In genomic region chr22:37199839-37200161, GRCh38 we compare ENCODE assay signal across 9 cellular contexts. TPM values are rescaled to one million over a fixed set of nuclear protein-coding genes. Genes with fewer than 3 reads are reported as not detected.
DNase-seq lines count a peak whose midpoint lies in the region; ATAC-seq, FAIRE-seq and TF ChIP-seq lines count a peak whose summit lies in the region.
"Had no signal": no experiment of that assay in that cellular context is flagged by ENCODE, and none has a peak within 500 bp of the region (broad histone marks: within the 10 kb centered on the region; RNA-seq: fewer than 3 reads in every experiment).

No MANE protein-coding gene starts in this region.

- peak overlapping the region; percentile 94 for H2AFZ ChIP-seq in Loucy (ENCODE audit: low read length)

- peaks cover 16% of the 10 kb centered on the region for H3K4me1 ChIP-seq in Loucy (ENCODE audit: insufficient read depth, low read length, poor library complexity, severe bottlenecking)
- H3K4me1 ChIP-seq in duodenal mucosa (ENCODE audit: control insufficient read depth in 1 of 2, insufficient read depth in 2 of 2, low read length in 2 of 2) = peaks cover 27 to 31% of the 10 kb centered on the region in 2 donors
- peaks cover 27% of the 10 kb centered on the region for H3K4me1 ChIP-seq in psoas muscle

- WGBS in psoas muscle, 3 donors = 28 to 33% (median 29%) methylated on average over 9 of the region's 9 CpGs

- peaks cover 8% of the 10 kb centered on the region; the same call in 1 of the 2 replicates for H3K79me2 ChIP-seq in Loucy (ENCODE audit: insufficient read depth, low read length)

- H3K27me3 ChIP-seq in Loucy (ENCODE audit: insufficient read depth, low read length, poor library complexity, severe bottlenecking) (no peaks in the 10 kb centered on the region), duodenal mucosa (ENCODE audit: control insufficient read depth in 1 of 2, insufficient read depth in 2 of 2, low read length in 2 of 2) (no peaks in the 10 kb centered on the region), psoas muscle (ENCODE audit: insufficient read depth in 3 of 3, low read length in 2 of 3) (no peaks in the 10 kb centered on the region)

- peak overlapping the region; percentile 37 for H3K4me2 ChIP-seq in Loucy (ENCODE audit: low read depth, low read length, poor library complexity, severe bottlenecking)

- DNase-seq in psoas muscle = no peak
- no peak for DNase-seq in sciatic nerve (ENCODE audit: low spot score)
- no peak for DNase-seq in HTR-8/SVneo (ENCODE audit: insufficient read length, low spot score)

- no peaks in the 10 kb centered on the region for H4K20me1 ChIP-seq in Loucy (ENCODE audit: insufficient read depth, low read length, poor library complexity, severe bottlenecking)

- H3F3A ChIP-seq in Loucy (ENCODE audit: low read depth) = no peaks in the 10 kb centered on the region

- H3K36me3 ChIP-seq in Loucy (ENCODE audit: insufficient read depth, low read length) = no peaks in the 10 kb centered on the region
- no peaks in the 10 kb centered on the region for H3K36me3 ChIP-seq in duodenal mucosa (ENCODE audit: control insufficient read depth in 1 of 2, insufficient read depth in 2 of 2, low read length in 2 of 2)
- H3K36me3 ChIP-seq in psoas muscle (ENCODE audit: insufficient read depth in 1 of 2, low read depth in 1 of 2) = no peaks in the 10 kb centered on the region

- no peak for FAIRE-seq in HTR-8/SVneo (lab: Jason Lieb, UNC)

- H3K27ac ChIP-seq in duodenal mucosa (ENCODE audit: low read depth, low read length) (peak overlapping the region; percentile 55), psoas muscle (peak overlapping the region; percentile 98)

- ATAC-seq in GM18867 (IDR thresholded peaks at IDR 0.05; ENCODE audit: unreplicated experiment) (peak; percentile 10), psoas muscle (no peak), sciatic nerve (no peak), GM19023 (IDR thresholded peaks at IDR 0.05; ENCODE audit: unreplicated experiment) (no peak), HG02870 (IDR thresholded peaks at IDR 0.05; ENCODE audit: unreplicated experiment) (no peak)

- TF ChIP-seq CTCF in Loucy (conservative IDR thresholded peaks at IDR 0.05; ENCODE audit: low read length) (no peak), psoas muscle (IDR thresholded peaks at IDR 0.05) (no peak)

- H3K4me3 ChIP-seq in Loucy (ENCODE audit: low read length, poor library complexity, severe bottlenecking) (no peak overlapping the region), duodenal mucosa (ENCODE audit: low read depth in 1 of 2, low read length in 2 of 2) (peak overlapping the region; percentile 46 to 63), psoas muscle (peak overlapping the region; percentile 86)

- H3K9me2 ChIP-seq in Loucy (replicated peaks; ENCODE audit: low read depth, low read length) = no peaks in the 10 kb centered on the region

- intact Hi-C loops in psoas muscle (cut with DNase I) = loop anchor here (2.0 to 5.0 kb wide), 4 partner anchors 31 to 422 kb away; partner anchors contain the start of gene IFT27 (in 1 of the 2)
- intact Hi-C loops in sciatic nerve (cut with DNase I) = loop anchor here (2.0 to 5.0 kb wide), 2 partner anchors 31 to 412 kb away; no protein-coding TSS in a partner anchor

- no peaks in the 10 kb centered on the region for H3K9me3 ChIP-seq in Loucy (ENCODE audit: insufficient read depth, low read depth, low read length)
- H3K9me3 ChIP-seq in duodenal mucosa (ENCODE audit: control insufficient read depth in 1 of 2, low read length in 2 of 2) = no peaks in the 10 kb centered on the region
- no peaks in the 10 kb centered on the region for H3K9me3 ChIP-seq in psoas muscle

- H3K9ac ChIP-seq in Loucy (ENCODE audit: low read depth, low read length, poor library complexity, severe bottlenecking) (peak overlapping the region; percentile 59), duodenal mucosa (ENCODE audit: low read depth in 1 of 2, low read length in 2 of 2) (peak overlapping the region; percentile 79 to 94)

RNA-seq across cellular contexts. Expression of gene C1QTNF6, which starts 11.8 kb away (rescaled TPM):
- total RNA-seq in psoas muscle = 1 to 10 TPM in 3 of 4 donors, under 1 TPM in 1; 0.75 to 8.2 (median 1.0) TPM
- 1 to 10 TPM in 2 of 3 donors, under 1 TPM in 1; 0.66 to 1.8 (median 1.1) TPM for polyA plus RNA-seq in psoas muscle
- 7.8 TPM for total RNA-seq in sciatic nerve

RNA-seq across cellular contexts. Expression of gene SSTR3, which starts 12.5 kb away (rescaled TPM):
- total RNA-seq in psoas muscle = not detected
- under 1 TPM in 1 of 3 donors, not detected in 2; 0.01 TPM for polyA plus RNA-seq in psoas muscle
- not detected for total RNA-seq in sciatic nerve
- total RNA-seq: myocyte had no signal

RNA-seq across cellular contexts. Expression of gene RAC2, which starts 44.3 kb away (rescaled TPM):
- total RNA-seq in psoas muscle = 1 to 10 TPM; 2.3 to 5.0 (median 3.0) TPM
- 1 to 10 TPM in 2 of 3 donors, under 1 TPM in 1; 0.90 to 1.8 (median 1.5) TPM for polyA plus RNA-seq in psoas muscle
- 18.9 TPM for total RNA-seq in sciatic nerve
- total RNA-seq: myocyte had no signal

RNA-seq across cellular contexts. Expression of gene IL2RB, which starts 50.1 kb away (rescaled TPM):
- total RNA-seq in psoas muscle = 1 to 10 TPM in 1 of 4 donors, under 1 TPM in 3; 0.54 to 1.5 (median 0.77) TPM
- under 1 TPM; 0.07 to 0.10 (median 0.10) TPM for polyA plus RNA-seq in psoas muscle
- 3.7 TPM for total RNA-seq in sciatic nerve
- total RNA-seq: myocyte had no signal
